ENCODE assay signal across 32 cellular contexts in genomic region chr3:188649521-188649920, GRCh38.
DNase-seq lines count a peak whose midpoint lies in the region; ATAC-seq, FAIRE-seq and TF ChIP-seq lines count a peak whose summit lies in the region.
"Had no signal": no experiment of that assay in that cellular context is flagged by ENCODE, and none has a peak within 500 bp of the region (broad histone marks: within the 10 kb centered on the region; RNA-seq: fewer than 3 reads in every experiment).

No MANE protein-coding gene starts in this region.

- DNase-seq in EH (ENCODE audit: low read depth) (peak; percentile 68), RKO (ENCODE audit: low spot score) (peak; percentile 12), endothelial cell of umbilical vein (ENCODE audit: low read depth, low spot score) (no peak), kidney tubule cell (ENCODE audit: low spot score) (peak; percentile 40), NCI-H2227 (lab: John Stamatoyannopoulos, UW; ENCODE audit: unreplicated experiment) (no peak), SHP77 (lab: John Stamatoyannopoulos, UW) (no peak), ureter (ENCODE audit: low spot score) (no peak)
- DNase-seq: activated CD4-positive, alpha-beta T cell treated with anti-CD3 and anti-CD28 coated beads, Interleukin-2, amount 50 U/mL, for 48 hours; activated CD4-positive, CD25-positive, alpha-beta regulatory T cell treated with anti-CD3 and anti-CD28 coated beads, Interleukin-2, amount 50 U/mL, for 72 hours; activated T-cell treated with anti-CD3 and anti-CD28 coated beads, Interleukin-2, amount 50 U/mL, for 72 hours; CD4-positive, alpha-beta memory T cell; central memory CD4-positive, alpha-beta T cell; DND-41; esophagus squamous epithelium; H9; Kasumi-1; left ventricle myocardium superior; MV-4-11; NCI-H146; NCI-H2107; Peyer's patch; right lobe of liver; stimulated activated CD4-positive, alpha-beta T cell treated with anti-CD3 and anti-CD28 coated beads, Interleukin-12 subunit alpha, Interleukin-12 subunit beta, amount 100 ng/mL, for 4 hours; stimulated activated CD4-positive, alpha-beta T cell treated with anti-CD3 and anti-CD28 coated beads, Interleukin-2, amount 100 ng/mL, for 48 hours; stimulated activated naive CD8-positive, alpha-beta T cell treated with anti-CD3 and anti-CD28 coated beads, Interleukin-15, amount 100 ng/mL, for 72 hours; T-helper 1 cell; thyroid gland had no signal

- CTCF ChIA-PET in endothelial cell of umbilical vein (lab: Charles Lee), result interaction anchor here (0.6 to 1.2 kb wide), 3 partner anchors 13 to 47 kb away, joined by 3 to 6 read pairs (median 3); no protein-coding TSS in a partner anchor

- no peak for TF ChIP-seq POLR2A in endothelial cell of umbilical vein (IDR thresholded peaks at IDR 0.05; ENCODE audit: low read depth, low read length)

- no peak overlapping the region for H2AFZ ChIP-seq in endothelial cell of umbilical vein (ENCODE audit: low read depth, low read length)

- BruUV-seq in endothelial cell of umbilical vein (replicated peaks; lab: Mats Ljungman, UMichigan), result no TSS peak

- no peak for FAIRE-seq in endothelial cell of umbilical vein (lab: Jason Lieb, UNC)
- FAIRE-seq: A204.1, D721Med, GM18507, islet of Langerhans had no signal

- TF ChIP-seq CTCF in endothelial cell of umbilical vein (IDR thresholded peaks at IDR 0.05; ENCODE audit: extremely low read depth in 1 of 2, insufficient read depth in 1 of 2, low read depth in 1 of 2, low read length in 2 of 2), result no peak

- H3K4me3 ChIP-seq in endothelial cell of umbilical vein (replicated peaks in 1 of 3; ENCODE audit: insufficient read depth in 1 of 3, low read depth in 1 of 3, low read length in 3 of 3), result no peak overlapping the region
- H3K4me3 ChIP-seq: esophagus squamous epithelium, Peyer's patch, right lobe of liver, thyroid gland had no signal

- ATAC-seq in HG03135 (IDR thresholded peaks at IDR 0.05; ENCODE audit: unreplicated experiment), result no peak
- ATAC-seq: activated T-cell treated with anti-CD3 and anti-CD28 coated beads, Interleukin-2, amount 50 U/mL, for 72 hours; left ventricle myocardium superior; right lobe of liver; stimulated activated naive CD8-positive, alpha-beta T cell treated with anti-CD3 and anti-CD28 coated beads, Interleukin-15, amount 100 ng/mL, for 72 hours had no signal

- H3K36me3 ChIP-seq in endothelial cell of umbilical vein (ENCODE audit: control insufficient read depth in 2 of 2, extremely low read depth in 1 of 2, insufficient read depth in 2 of 2, low read length in 2 of 2), result no peaks in the 10 kb centered on the region
- H3K36me3 ChIP-seq: esophagus squamous epithelium, Peyer's patch, right lobe of liver, thyroid gland had no signal

- H4K20me1 ChIP-seq in endothelial cell of umbilical vein (replicated peaks; ENCODE audit: control insufficient read depth, extremely low read depth, insufficient read depth, low read length), result no peaks in the 10 kb centered on the region

- intact Hi-C loops in endothelial cell of umbilical vein (cut with micrococcal nuclease), result no loop called here

- dilution Hi-C loops in endothelial cell of umbilical vein (cut with MboI; ENCODE audit: extremely low pct_ligation_motif_present, low sequenced_read_pairs), result no loop called here

- no peak overlapping the region for H3K9ac ChIP-seq in endothelial cell of umbilical vein (replicated peaks; ENCODE audit: extremely low read depth, insufficient read depth, low read length)

- no peaks in the 10 kb centered on the region for H3K9me1 ChIP-seq in endothelial cell of umbilical vein (replicated peaks; ENCODE audit: control insufficient read depth, extremely low read depth, insufficient read depth, low read length)

- no peak overlapping the region for H3K4me2 ChIP-seq in endothelial cell of umbilical vein (ENCODE audit: insufficient read depth, low read length)

- H3K27me3 ChIP-seq in endothelial cell of umbilical vein (ENCODE audit: control insufficient read depth in 2 of 2, insufficient read depth in 2 of 2, low read length in 2 of 2), result no peaks in the 10 kb centered on the region
- H3K27me3 ChIP-seq: esophagus squamous epithelium, Peyer's patch, right lobe of liver, thyroid gland had no signal

- H3K4me1 ChIP-seq in endothelial cell of umbilical vein (ENCODE audit: control insufficient read depth, extremely low read depth, insufficient read depth, low read length), result peaks cover 10% of the 10 kb centered on the region
- H3K4me1 ChIP-seq: right lobe of liver had no signal

- no peaks in the 10 kb centered on the region for H3K79me2 ChIP-seq in endothelial cell of umbilical vein (ENCODE audit: control insufficient read depth, insufficient read depth, low read length)

- H3K9me3 ChIP-seq in endothelial cell of umbilical vein (replicated peaks; ENCODE audit: control insufficient read depth, insufficient read depth, low read length), result no peaks in the 10 kb centered on the region
- H3K9me3 ChIP-seq: esophagus squamous epithelium, Peyer's patch, right lobe of liver, thyroid gland had no signal

- H3K27ac ChIP-seq in endothelial cell of umbilical vein (ENCODE audit: insufficient read depth, low read depth, low read length), result no peak overlapping the region
- H3K27ac ChIP-seq: esophagus squamous epithelium, Peyer's patch, right lobe of liver, thyroid gland had no signal

- POLR2A ChIA-PET in endothelial cell of umbilical vein (lab: Charles Lee), result no interaction called here

TF ChIP-seq in endothelial cell of umbilical vein, 7 proteins besides CTCF, POLR2A, EP300 and RAD21:
- TF ChIP-seq FOS (IDR thresholded peaks at IDR 0.05; ENCODE audit: borderline replicate concordance, insufficient read depth, low read length) (peak; percentile 49), POLR2AphosphoS5 (IDR thresholded peaks at IDR 0.05; ENCODE audit: insufficient read depth, low read depth, low read length) (no peak)

Comparison
In these comparisons a context has a peak if more than half of its experiments do, and no peak if none do; other contexts are left out.
1. DNase-seq: peak in EH (single experiment), RKO (single experiment) and kidney tubule cell (single experiment); none in endothelial cell of umbilical vein (single experiment), NCI-H2227 (single experiment), SHP77 (0 of 2) and ureter (single experiment).